ENCODE assay signal across 8 cellular contexts in the genomic region with DNA sequence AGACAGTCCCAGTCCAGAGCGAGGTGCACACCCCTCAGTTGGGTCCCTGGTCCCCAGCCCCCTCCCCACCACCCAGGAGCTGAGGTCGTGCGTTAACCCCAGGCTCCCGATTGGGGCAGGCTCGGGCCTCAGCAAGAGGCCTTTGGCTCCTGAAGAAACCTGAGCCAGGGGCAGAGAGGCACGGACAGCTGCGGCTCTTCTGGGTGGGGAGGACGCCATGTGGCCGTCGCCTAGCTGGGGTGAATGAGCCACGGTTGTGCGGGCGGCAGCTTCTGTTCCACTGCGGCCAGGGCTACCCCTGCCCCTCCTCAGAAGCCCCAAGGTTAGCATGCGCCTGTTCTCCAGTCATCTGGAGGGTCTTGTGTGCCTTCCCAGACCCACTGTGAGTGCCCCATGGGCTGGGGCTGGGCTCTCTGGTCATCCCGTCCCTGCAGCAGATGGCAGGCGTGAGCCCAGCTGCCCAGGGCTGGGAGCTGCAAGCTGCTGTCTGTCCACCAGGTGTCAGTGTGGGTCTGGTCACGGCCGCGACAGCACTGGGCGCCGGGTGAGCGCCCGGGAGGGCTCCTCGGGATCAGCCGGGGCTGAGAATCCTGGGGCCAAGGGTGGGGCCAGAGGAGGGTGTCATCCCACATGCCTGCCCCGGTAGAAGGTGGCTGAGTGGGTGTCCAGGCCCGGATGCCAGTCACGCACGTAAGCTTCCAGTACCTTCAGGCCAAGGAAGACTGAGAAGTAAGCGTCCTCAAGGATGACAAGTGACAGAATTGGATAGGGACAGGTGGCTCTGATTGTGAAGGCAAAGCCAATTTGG. TPM values are rescaled to one million over a fixed set of nuclear protein-coding genes. Genes with fewer than 3 reads are reported as not detected.
A peak's percentile ranks its signal among the peaks of the same experiment; 100 is the strongest.
DNase-seq lines count a peak whose midpoint lies in the region; ATAC-seq and TF ChIP-seq lines count a peak whose summit lies in the region.

No MANE protein-coding gene starts in this region.

- H3K36me3 Mint-ChIP-seq in HFFc6 (ENCODE audit: low read depth) = no peaks in the 10 kb centered on the region
- H3K36me3 Mint-ChIP-seq in activated CD8-positive, alpha-beta T cell treated with anti-CD3 and anti-CD28 coated beads, Interleukin-2, amount 10 ng/mL, durations not matched to agents 7 days and 5 days (ENCODE audit: low read depth) = no peaks in the 10 kb centered on the region
- no peaks in the 10 kb centered on the region for H3K36me3 Mint-ChIP-seq in endodermal cell (ENCODE audit: low read depth)

- POLR2A ChIA-PET in activated CD8-positive, alpha-beta T cell treated with anti-CD3 and anti-CD28 coated beads, Interleukin-2, amount 10 ng/mL, durations not matched to agents 7 days and 5 days (lab: Charles Lee) = no interaction called here

- H3K4me1 ChIP-seq in endodermal cell (ENCODE audit: control insufficient read depth, insufficient read depth, low read length) = no peaks in the 10 kb centered on the region

- CTCF ChIA-PET in activated CD8-positive, alpha-beta T cell treated with anti-CD3 and anti-CD28 coated beads, Interleukin-2, amount 10 ng/mL, durations not matched to agents 7 days and 5 days (lab: Charles Lee) = interaction anchor here (0.7 to 4.3 kb wide), 19 partner anchors 9 to 597 kb away, joined by 3 to 48 read pairs (median 5); no protein-coding TSS in a partner anchor

- H3K27ac Mint-ChIP-seq in HFFc6 = no peak overlapping the region
- no peak overlapping the region for H3K27ac Mint-ChIP-seq in activated CD8-positive, alpha-beta T cell treated with anti-CD3 and anti-CD28 coated beads, Interleukin-2, amount 10 ng/mL, durations not matched to agents 7 days and 5 days
- H3K27ac Mint-ChIP-seq in endodermal cell = no peak overlapping the region

- H3K4me3 Mint-ChIP-seq in HFFc6 (no peak overlapping the region), endodermal cell (no peak overlapping the region)
- H3K4me3 Mint-ChIP-seq in activated CD8-positive, alpha-beta T cell treated with anti-CD3 and anti-CD28 coated beads, Interleukin-2, amount 10 ng/mL, durations not matched to agents 7 days and 5 days = no peak overlapping the region

- no peaks in the 10 kb centered on the region for H3K9me3 Mint-ChIP-seq in HFFc6
- H3K9me3 Mint-ChIP-seq in activated CD8-positive, alpha-beta T cell treated with anti-CD3 and anti-CD28 coated beads, Interleukin-2, amount 10 ng/mL, durations not matched to agents 7 days and 5 days (ENCODE audit: insufficient read depth) = no peaks in the 10 kb centered on the region
- H3K9me3 Mint-ChIP-seq in endodermal cell = peaks cover 67% of the 10 kb centered on the region

- no peak overlapping the region for H3K27ac ChIP-seq in endodermal cell (ENCODE audit: low read depth, low read length)

- no peaks in the 10 kb centered on the region for H3K4me1 Mint-ChIP-seq in HFFc6 (ENCODE audit: low read depth)
- H3K4me1 Mint-ChIP-seq in activated CD8-positive, alpha-beta T cell treated with anti-CD3 and anti-CD28 coated beads, Interleukin-2, amount 10 ng/mL, durations not matched to agents 7 days and 5 days (ENCODE audit: low read depth) = no peaks in the 10 kb centered on the region
- no peaks in the 10 kb centered on the region for H3K4me1 Mint-ChIP-seq in endodermal cell

- peaks cover 9% of the 10 kb centered on the region for H3K27me3 Mint-ChIP-seq in HFFc6 (ENCODE audit: insufficient read depth)
- H3K27me3 Mint-ChIP-seq in activated CD8-positive, alpha-beta T cell treated with anti-CD3 and anti-CD28 coated beads, Interleukin-2, amount 10 ng/mL, durations not matched to agents 7 days and 5 days (ENCODE audit: low read depth) = no peaks in the 10 kb centered on the region
- H3K27me3 Mint-ChIP-seq in endodermal cell (ENCODE audit: insufficient read depth) = no peaks in the 10 kb centered on the region

- peak; percentile 91 for TF ChIP-seq CTCF in GM06990 (IDR thresholded peaks at IDR 0.05; ENCODE audit: insufficient read depth, low read length, poor library complexity, severe bottlenecking)
- TF ChIP-seq CTCF in HFFc6 (IDR thresholded peaks at IDR 0.05) = peak; percentile 87
- peak; percentile 87 for TF ChIP-seq CTCF in endodermal cell (conservative IDR thresholded peaks at IDR 0.05)

- no peaks in the 10 kb centered on the region for H3K9me3 ChIP-seq in endodermal cell (ENCODE audit: control insufficient read depth, low read length)

- DNase-seq in GM06990 (ENCODE audit: extremely low read depth, insufficient read length) = peak; percentile 48
- peak; percentile 46 for DNase-seq in HFFc6
- DNase-seq in NCI-H510A treated with DMSO at 0.1 percent for 48 hours (lab: John Stamatoyannopoulos, UW) = peak; percentile 47
- DNase-seq in activated CD8-positive, alpha-beta T cell treated with anti-CD3 and anti-CD28 coated beads, Interleukin-2, amount 10 ng/mL, durations not matched to agents 7 days and 5 days = peak; percentile 63
- peak; percentile 90 for DNase-seq in endodermal cell
- DNase-seq in midbrain (lab: John Stamatoyannopoulos, UW) = peak; percentile 71
- DNase-seq in stimulated activated CD8-positive, alpha-beta memory T cell treated with anti-CD3 and anti-CD28 coated beads, Interleukin-7, amount 100 ng/mL, for 24 hours (ENCODE audit: low read depth) = peak; percentile 9

- H3K9ac ChIP-seq in endodermal cell (ENCODE audit: extremely low read depth, low read length, poor library complexity, severe bottlenecking) = no peak overlapping the region

- H3K4me3 ChIP-seq in GM06990 (replicated peaks; ENCODE audit: low read depth, low read length) (no peak overlapping the region), endodermal cell (ENCODE audit: low read length) (no peak overlapping the region)

- peak; percentile 91 for ATAC-seq in activated CD8-positive, alpha-beta T cell treated with anti-CD3 and anti-CD28 coated beads, Interleukin-2, amount 10 ng/mL, durations not matched to agents 7 days and 5 days
- no peak for ATAC-seq in HG02610 (IDR thresholded peaks at IDR 0.05; ENCODE audit: unreplicated experiment)

- H3K27me3 ChIP-seq in GM06990 (replicated peaks; ENCODE audit: control insufficient read depth, insufficient read depth, low read length) = no peaks in the 10 kb centered on the region; the same call in 1 of the 2 replicates
- no peaks in the 10 kb centered on the region for H3K27me3 ChIP-seq in endodermal cell (ENCODE audit: control insufficient read depth, insufficient read depth, low read length, poor library complexity, severe bottlenecking)

- no peaks in the 10 kb centered on the region for H3K36me3 ChIP-seq in GM06990 (ENCODE audit: control insufficient read depth, insufficient read depth, low read length)
- H3K36me3 ChIP-seq in endodermal cell (ENCODE audit: control insufficient read depth, insufficient read depth, low read length) = no peaks in the 10 kb centered on the region

- WGBS in endodermal cell (ENCODE audit: insufficient coverage in 1 of 2, insufficient read length in 1 of 2), 2 experiments = 55% methylated on average over 31 of the region's 31 CpGs; no CpG with 5 or more reads in 1 of the 2 experiments

RNA-seq across cellular contexts. Expression of gene ATP2B3, which starts 21.9 kb away (rescaled TPM):
- not detected for total RNA-seq in HFFc6 (2021; fragmentation: NEBNext Ultra II Directional; extraction: Animal tissue kit (Norgen Biotek cat#: 25700))
- total RNA-seq in activated CD8-positive, alpha-beta T cell treated with anti-CD3 and anti-CD28 coated beads, Interleukin-2, amount 10 ng/mL, durations not matched to agents 7 days and 5 days = not detected
- not detected for total RNA-seq in endodermal cell
- polyA plus RNA-seq in endodermal cell (2013, experiment 1 of 2) = 0.39 TPM
- polyA plus RNA-seq in endodermal cell (2013, experiment 2 of 2) = 0.37 TPM

RNA-seq across cellular contexts. Expression of gene BGN, which starts 44.6 kb away (rescaled TPM):
- total RNA-seq in HFFc6 (2021; fragmentation: NEBNext Ultra II Directional; extraction: Animal tissue kit (Norgen Biotek cat#: 25700)) = 100 to 1,000 TPM; 324 to 382 (median 367) TPM
- total RNA-seq in activated CD8-positive, alpha-beta T cell treated with anti-CD3 and anti-CD28 coated beads, Interleukin-2, amount 10 ng/mL, durations not matched to agents 7 days and 5 days = not detected
- total RNA-seq in endodermal cell = 1 to 10 TPM; 1.2 to 1.6 TPM
- 19.2 TPM for polyA plus RNA-seq in endodermal cell (2013, experiment 1 of 2)
- polyA plus RNA-seq in endodermal cell (2013, experiment 2 of 2) = 20.4 TPM

RNA-seq across cellular contexts. Expression of gene CCNQ, which starts 59.6 kb away (rescaled TPM):
- total RNA-seq in HFFc6 (2021; fragmentation: NEBNext Ultra II Directional; extraction: Animal tissue kit (Norgen Biotek cat#: 25700)) = 10 to 100 TPM; 25.7 to 31.9 (median 29.6) TPM
- 10 to 100 TPM; 23.9 to 24.5 TPM for total RNA-seq in activated CD8-positive, alpha-beta T cell treated with anti-CD3 and anti-CD28 coated beads, Interleukin-2, amount 10 ng/mL, durations not matched to agents 7 days and 5 days
- 10 to 100 TPM; 17.1 to 20.8 TPM for total RNA-seq in endodermal cell
- 20.0 TPM for polyA plus RNA-seq in endodermal cell (2013, experiment 1 of 2)
- polyA plus RNA-seq in endodermal cell (2013, experiment 2 of 2) = 18.4 TPM

Comparison
In these comparisons a context has a peak if more than half of its experiments do, and no peak if none do; other contexts are left out.
1. DNase-seq: peak in every context shown above with its lines; median percentile 90 in endodermal cell; 71 in midbrain; 63 in activated CD8-positive, alpha-beta T cell treated with anti-CD3 and anti-CD28 coated beads, Interleukin-2, amount 10 ng/mL, durations not matched to agents 7 days and 5 days; 48 in GM06990; 47 in NCI-H510A treated with DMSO at 0.1 percent for 48 hours; 46 in HFFc6; 9 in stimulated activated CD8-positive, alpha-beta memory T cell treated with anti-CD3 and anti-CD28 coated beads, Interleukin-7, amount 100 ng/mL, for 24 hours.
2. RNA of gene BGN, which starts 44.6 kb away (total RNA-seq): 324 to 382 TPM in HFFc6; 1.2 to 1.6 TPM in endodermal cell and not detected in activated CD8-positive, alpha-beta T cell treated with anti-CD3 and anti-CD28 coated beads, Interleukin-2, amount 10 ng/mL, durations not matched to agents 7 days and 5 days; every median in the first group is over 100 times any median in the second.
3. Peak in every context shown above with its lines, with median percentiles within 50 percentile points of each other: CTCF ChIP-seq.